In genomic region chr6:105402981-105403935, GRCh38 we compare ENCODE assay signal across 8 cellular contexts. TPM values are rescaled to one million over a fixed set of nuclear protein-coding genes. Genes with fewer than 3 reads are reported as not detected.
DNase-seq lines count a peak whose midpoint lies in the region; ATAC-seq and TF ChIP-seq lines count a peak whose summit lies in the region.

PREP (minus strand) TSS chr6:105403082; CDS start chr6:105402891, 191 bp downstream.

- peak within 1 kb of the TSS; percentile 86 for H3K27ac Mint-ChIP-seq in activated CD4-positive, alpha-beta T cell treated with anti-CD3 and anti-CD28 coated beads for 36 hours

- DNase-seq in BE2C (peak; percentile 92), NCI-H446 (lab: John Stamatoyannopoulos, UW) (peak; percentile 58 to 84), choroid plexus epithelial cell (ENCODE audit: low read depth) (peak; percentile 88)
- peak; percentile 91 for DNase-seq in activated CD4-positive, alpha-beta T cell treated with anti-CD3 and anti-CD28 coated beads for 36 hours
- peak; percentile 47 to 80 (median 66) for DNase-seq in stimulated activated CD4-positive, alpha-beta T cell treated with anti-CD3 and anti-CD28 coated beads, Interleukin-1b, Interleukin-23, amount 100 ng/mL, for 24 hours (ENCODE audit: low read depth in 4 of 4, low spot score in 1 of 4)

- peak within 1 kb of the TSS; percentile 27 for H3K27ac ChIP-seq in layer of hippocampus (ENCODE audit: low read depth, low read length)

- peaks cover 4% of the 10 kb centered on the region for H3K27me3 Mint-ChIP-seq in activated CD4-positive, alpha-beta T cell treated with anti-CD3 and anti-CD28 coated beads for 36 hours

- intact Hi-C loops in activated CD4-positive, alpha-beta T cell treated with anti-CD3 and anti-CD28 coated beads for 36 hours (cut with DNase I, micrococcal nuclease): loop anchor here (1.0 to 10.0 kb wide), 9 partner anchors 85 to 1224 kb away; partner anchors contain the start of genes ATG5 (in 1 of the 2), HACE1 (in 1 of the 2), QRSL1 (in 1 of the 2) and RTN4IP1 (in 1 of the 2)

- POLR2A ChIA-PET in activated CD4-positive, alpha-beta T cell treated with anti-CD3 and anti-CD28 coated beads for 36 hours (lab: Charles Lee): interaction anchor here (0.6 kb wide), 1 partner anchor 100 kb away, joined by 3 read pairs; no protein-coding TSS in a partner anchor

- H3K4me3 ChIP-seq in BE2C (ENCODE audit: low read depth, low read length): peak within 1 kb of the TSS; percentile 90
- H3K4me3 ChIP-seq in choroid plexus epithelial cell (ENCODE audit: low read depth, low read length): peak within 1 kb of the TSS; percentile 99

- H3K27me3 ChIP-seq in BE2C (peaks cover 3% of the 10 kb centered on the region; the same call in 1 of the 2 replicates), layer of hippocampus (ENCODE audit: control insufficient read depth, insufficient read depth, low read length) (no peaks in the 10 kb centered on the region)

- no peaks in the 10 kb centered on the region for H3K9me3 ChIP-seq in BE2C

- no peaks in the 10 kb centered on the region for H3K9me3 Mint-ChIP-seq in activated CD4-positive, alpha-beta T cell treated with anti-CD3 and anti-CD28 coated beads for 36 hours (ENCODE audit: low read depth)

- TF ChIP-seq CTCF in BE2C (IDR thresholded peaks at IDR 0.05; ENCODE audit: low read depth, low read length): peak; percentile 87
- peak; percentile 92 for TF ChIP-seq CTCF in choroid plexus epithelial cell (conservative IDR thresholded peaks at IDR 0.05; ENCODE audit: low read depth, low read length)

- ATAC-seq in GM19035 (IDR thresholded peaks at IDR 0.05; ENCODE audit: unreplicated experiment) (peak; percentile 91), HG03342 (IDR thresholded peaks at IDR 0.05; ENCODE audit: unreplicated experiment) (peak; percentile 95)
- ATAC-seq in activated CD4-positive, alpha-beta T cell treated with anti-CD3 and anti-CD28 coated beads for 36 hours: peak; percentile 95

- CTCF ChIA-PET in activated CD4-positive, alpha-beta T cell treated with anti-CD3 and anti-CD28 coated beads for 36 hours (lab: Charles Lee): interaction anchor here (0.6 to 2.0 kb wide), 17 partner anchors 9 to 964 kb away, joined by 3 to 6 read pairs (median 4); no protein-coding TSS in a partner anchor

- peaks cover 59% of the 10 kb centered on the region for H3K4me1 Mint-ChIP-seq in activated CD4-positive, alpha-beta T cell treated with anti-CD3 and anti-CD28 coated beads for 36 hours

- H3K36me3 ChIP-seq in BE2C: peaks cover 6% of the 10 kb centered on the region; the same call in 1 of the 2 replicates

- H3K36me3 Mint-ChIP-seq in activated CD4-positive, alpha-beta T cell treated with anti-CD3 and anti-CD28 coated beads for 36 hours (ENCODE audit: low read depth): peaks cover 3% of the 10 kb centered on the region

- H3K4me1 ChIP-seq in BE2C: peaks cover 3% of the 10 kb centered on the region; the same call in 1 of the 2 replicates

- peak within 1 kb of the TSS; percentile 85 for H3K4me3 Mint-ChIP-seq in activated CD4-positive, alpha-beta T cell treated with anti-CD3 and anti-CD28 coated beads for 36 hours

RNA-seq across cellular contexts. Expression of gene PREP, which starts in this region (rescaled TPM):
- polyA plus RNA-seq in BE2C (2012; ENCODE audit: insufficient read depth, insufficient read length, low read depth): 36.2 TPM
- 10 to 100 TPM; 42.3 to 49.0 TPM for total RNA-seq in activated CD4-positive, alpha-beta T cell treated with anti-CD3 and anti-CD28 coated beads for 36 hours

Comparison
In these comparisons a context has a peak if more than half of its experiments do, and no peak if none do; other contexts are left out.
1. Peak in every context shown above with its lines: DNase-seq, ATAC-seq, H3K4me3 ChIP-seq and H3K27ac ChIP-seq.